26 cellular contexts compared by ENCODE assay signal in genomic region chr2:27671235-27671634, GRCh38.
"Had no signal": no experiment of that assay in that cellular context is flagged by ENCODE, and none has a peak within 500 bp of the region (broad histone marks: within the 10 kb centered on the region; RNA-seq: fewer than 3 reads in every experiment).

No MANE protein-coding gene starts in this region.

- H3K27ac Mint-ChIP-seq: activated naive CD4-positive, alpha-beta T cell treated with anti-CD3 and anti-CD28 coated beads for 36 hours; activated naive CD8-positive, alpha-beta T cell treated with anti-CD3 and anti-CD28 coated beads for 36 hours; activated T-helper 2 cell treated with anti-CD3 and anti-CD28 coated beads, Interferon-gamma antibody, Interleukin-2, Interleukin-4, amounts not matched to agents 10 μg/mL and 5 μg/mL and 100 μg/mL, durations not matched to agents 14 hours and 24 hours and 36 hours; brain; dendritic cell treated with granulocyte-macrophage colony-stimulating factor and Interleukin-4, amounts not matched to agents 40 ng/mL and 50 ng/mL, for 4 days; endodermal cell had no signal

- H3K27ac ChIP-seq: ascending aorta, breast epithelium, coronary artery, dorsolateral prefrontal cortex, foreskin keratinocyte, gastrocnemius medialis, heart left ventricle had no signal

- H3K4me3 ChIP-seq: ascending aorta, breast epithelium, coronary artery, dorsolateral prefrontal cortex, gastrocnemius medialis, heart left ventricle had no signal

- ATAC-seq: esophagus mucosa, foreskin keratinocyte, gastrocnemius medialis, heart left ventricle, SK-N-SH treated with all-trans-retinoic acid at 6 μM for 48 hours had no signal

- H3K27me3 ChIP-seq: ascending aorta, breast epithelium, dorsolateral prefrontal cortex, foreskin keratinocyte, gastrocnemius medialis, heart left ventricle had no signal

- H3K4me3 Mint-ChIP-seq: activated naive CD4-positive, alpha-beta T cell treated with anti-CD3 and anti-CD28 coated beads for 36 hours; activated naive CD8-positive, alpha-beta T cell treated with anti-CD3 and anti-CD28 coated beads for 36 hours; brain; central memory CD8-positive, alpha-beta T cell; dendritic cell treated with granulocyte-macrophage colony-stimulating factor and Interleukin-4, amounts not matched to agents 40 ng/mL and 50 ng/mL, for 4 days; endodermal cell had no signal

- H3K36me3 ChIP-seq: breast epithelium had no signal

- H3K27me3 Mint-ChIP-seq: activated naive CD8-positive, alpha-beta T cell treated with anti-CD3 and anti-CD28 coated beads for 36 hours; brain; central memory CD8-positive, alpha-beta T cell; dendritic cell treated with granulocyte-macrophage colony-stimulating factor and Interleukin-4, amounts not matched to agents 40 ng/mL and 50 ng/mL, for 4 days had no signal

- H3K9me3 Mint-ChIP-seq: activated naive CD4-positive, alpha-beta T cell treated with anti-CD3 and anti-CD28 coated beads for 36 hours; activated naive CD8-positive, alpha-beta T cell treated with anti-CD3 and anti-CD28 coated beads for 36 hours; activated T-helper 2 cell treated with anti-CD3 and anti-CD28 coated beads, Interferon-gamma antibody, Interleukin-2, Interleukin-4, amounts not matched to agents 10 μg/mL and 5 μg/mL and 100 μg/mL, durations not matched to agents 14 hours and 24 hours and 36 hours; brain; central memory CD8-positive, alpha-beta T cell; dendritic cell treated with granulocyte-macrophage colony-stimulating factor and Interleukin-4, amounts not matched to agents 40 ng/mL and 50 ng/mL, for 4 days; endodermal cell had no signal

- H3K4me1 ChIP-seq: breast epithelium, foreskin keratinocyte had no signal

- H3K4me1 Mint-ChIP-seq: endodermal cell had no signal

- H3K9me3 ChIP-seq: ascending aorta, breast epithelium, gastrocnemius medialis, heart left ventricle had no signal

- DNase-seq: activated CD4-positive, alpha-beta T cell treated with anti-CD3 and anti-CD28 coated beads for 48 hours; activated CD4-positive, alpha-beta T cell treated with anti-CD3 and anti-CD28 coated beads, Interleukin-2, amount 50 U/mL, for 1 hour; activated CD4-positive, alpha-beta T cell treated with anti-CD3 and anti-CD28 coated beads, Interleukin-2, amount 50 U/mL, for 48 hours; activated CD8-positive, alpha-beta memory T cell treated with anti-CD3 and anti-CD28 coated beads, Interleukin-2, amount 50 U/mL, for 48 hours; activated effector memory CD4-positive, alpha-beta T cell treated with anti-CD3 and anti-CD28 coated beads, Interleukin-2, amount 50 U/mL, for 16 hours; activated naive CD4-positive, alpha-beta T cell treated with anti-CD3 and anti-CD28 coated beads for 36 hours; activated naive CD8-positive, alpha-beta T cell treated with anti-CD3 and anti-CD28 coated beads for 36 hours; activated T-cell treated with anti-CD3 and anti-CD28 coated beads for 4 hours; dorsolateral prefrontal cortex; effector memory CD4-positive, alpha-beta T cell; endodermal cell; foreskin keratinocyte; gastrocnemius medialis; glutamatergic neuron; heart left ventricle; T-helper 1 cell; T-helper 2 cell had no signal
